ENCODE assay signal across 8 cellular contexts in genomic region chr19:49869484-49870308, GRCh38. TPM values are rescaled to one million over a fixed set of nuclear protein-coding genes. Genes with fewer than 3 reads are reported as not detected.
A peak's percentile ranks its signal among the peaks of the same experiment; 100 is the strongest.
DNase-seq lines count a peak whose midpoint lies in the region; ATAC-seq and TF ChIP-seq lines count a peak whose summit lies in the region.

No MANE protein-coding gene starts in this region.

- CTCF ChIA-PET in AG04449 (lab: Yijun Ruan, JAX) (interaction anchor here (0.8 to 1.5 kb wide), 2 partner anchors 17 to 189 kb away, joined by 3 read pairs; no protein-coding TSS in a partner anchor), mammary epithelial cell (lab: Charles Lee; ENCODE audit: low non-redundant PET) (no interaction called here)

- in situ Hi-C loops in mammary epithelial cell (cut with MboI; ENCODE audit: low sequenced_read_pairs in 2 of 2) = no loop called here

- H3K27me3 ChIP-seq in WERI-Rb-1 (ENCODE audit: insufficient read depth, low read depth, severe bottlenecking) (no peaks in the 10 kb centered on the region), mammary epithelial cell (ENCODE audit: insufficient read depth, low read length) (no peaks in the 10 kb centered on the region), iPS-20b (ENCODE audit: insufficient read depth, low read length) (no peaks in the 10 kb centered on the region), skeletal muscle tissue (ENCODE audit: control insufficient read depth in 3 of 3, insufficient read depth in 3 of 3, low read length in 3 of 3) (no peaks in the 10 kb centered on the region)

- intact Hi-C loops in mammary epithelial cell (cut with micrococcal nuclease) = loop anchor here (1.0 to 10.0 kb wide), 3 partner anchors 8 to 295 kb away; partner anchors contain the start of genes AKT1S1, AP2A1 and TBC1D17

- H3K4me2 ChIP-seq in mammary epithelial cell (ENCODE audit: insufficient read depth, low read depth, low read length) = peak overlapping the region; percentile 96

- no TSS peak for BruUV-seq in mammary epithelial cell (replicated peaks; lab: Mats Ljungman, UMichigan)

- H3K9me3 ChIP-seq in WERI-Rb-1 (ENCODE audit: severe bottlenecking) (no peaks in the 10 kb centered on the region), mammary epithelial cell (replicated peaks; ENCODE audit: insufficient read depth, low read length) (no peaks in the 10 kb centered on the region), iPS-20b (ENCODE audit: insufficient read depth, low read depth, low read length) (no peaks in the 10 kb centered on the region), skeletal muscle tissue (ENCODE audit: control insufficient read depth in 3 of 3, low read length in 3 of 3) (no peaks in the 10 kb centered on the region)

- H3K9ac ChIP-seq in mammary epithelial cell (ENCODE audit: insufficient read depth, low read length) (peak overlapping the region; percentile 41), iPS-20b (ENCODE audit: low read depth, low read length) (peak overlapping the region; percentile 73; the same call in 1 of the 2 replicates), skeletal muscle tissue (ENCODE audit: low read depth in 1 of 3, low read length in 3 of 3) (peak overlapping the region; percentile 52 to 89 (median 81))

- H3K79me2 ChIP-seq in mammary epithelial cell (ENCODE audit: insufficient read depth, low read length) = peaks cover 62% of the 10 kb centered on the region

- H2AFZ ChIP-seq in mammary epithelial cell (ENCODE audit: low read depth, low read length) = peak overlapping the region; percentile 71

- H3K4me3 ChIP-seq in AG04449 (ENCODE audit: low read depth, low read length) = peak overlapping the region; percentile 61
- H3K4me3 ChIP-seq in WERI-Rb-1 (ENCODE audit: low read depth, low read length) = peak overlapping the region; percentile 63
- H3K4me3 ChIP-seq in mammary epithelial cell (replicated peaks in 1 of 3; ENCODE audit: insufficient read depth in 1 of 3, low read depth in 2 of 3, low read length in 3 of 3) = peak overlapping the region; percentile 28 to 53 (median 48)
- H3K4me3 ChIP-seq in iPS-20b (ENCODE audit: low read length) = peak overlapping the region; percentile 67
- H3K4me3 ChIP-seq in skeletal muscle tissue (ENCODE audit: low read length in 3 of 3) = peak overlapping the region; percentile 71 to 82 (median 77)

- DNase-seq in AG04449 (ENCODE audit: low read depth, low spot score) (peak; percentile 99), NCI-H2196 treated with DMSO at 0.1 percent for 48 hours (lab: John Stamatoyannopoulos, UW; ENCODE audit: unreplicated experiment) (peak; percentile 99), WERI-Rb-1 (peak; percentile 97), mammary epithelial cell (peak; percentile 100)

- 2% methylated on average over 35 of the region's 67 CpGs for WGBS in mammary epithelial cell (ENCODE audit: low coverage, missing lambda C conversion rate)

- POLR2A ChIA-PET in AG04449 (lab: Yijun Ruan, JAX) = interaction anchor here (0.6 to 2.8 kb wide), 5 partner anchors 7 to 229 kb away, joined by 3 to 13 read pairs (median 4); partner anchors contain the start of gene AKT1S1

- TF ChIP-seq CTCF in AG04449 (IDR thresholded peaks at IDR 0.05; ENCODE audit: insufficient read depth, low read length, missing control alignments) (no peak), WERI-Rb-1 (IDR thresholded peaks at IDR 0.05; ENCODE audit: low read depth, low read length) (no peak), mammary epithelial cell (conservative IDR thresholded peaks at IDR 0.05 in 1 of 2, IDR thresholded peaks at IDR 0.05 in 1 of 2; ENCODE audit: extremely low read depth in 1 of 2, insufficient read depth in 1 of 2, low read depth in 1 of 2, low read length in 2 of 2) (no peak)

- H4K20me1 ChIP-seq in mammary epithelial cell (ENCODE audit: insufficient read depth, low read length) = no peaks in the 10 kb centered on the region

- dilution Hi-C loops in mammary epithelial cell (cut with HindIII; ENCODE audit: low sequenced_read_pairs) = loop anchor here (5.0 kb wide), 1 partner anchor 57 kb away; the partner anchor contains the start of gene FUZ

- H3K27ac ChIP-seq in WERI-Rb-1 (peak overlapping the region; percentile 82), mammary epithelial cell (ENCODE audit: insufficient read depth, low read depth, low read length) (peak overlapping the region; percentile 35), iPS-20b (ENCODE audit: low read length) (peak overlapping the region; percentile 16), skeletal muscle tissue (ENCODE audit: low read depth, low read length) (peak overlapping the region; percentile 96)

- ATAC-seq in GM18873 (IDR thresholded peaks at IDR 0.05; ENCODE audit: low FRiP score, unreplicated experiment) (peak; percentile 71), HG03135 (IDR thresholded peaks at IDR 0.05; ENCODE audit: unreplicated experiment) (peak; percentile 58)

- peaks cover 31% of the 10 kb centered on the region for H3K4me1 ChIP-seq in mammary epithelial cell (ENCODE audit: insufficient read depth, low read length)
- peaks cover 5% of the 10 kb centered on the region; the same call in 1 of the 2 replicates for H3K4me1 ChIP-seq in iPS-20b (ENCODE audit: insufficient read depth, low read length)
- peaks cover 56 to 76% (median 66%) of the 10 kb centered on the region in 3 donors for H3K4me1 ChIP-seq in skeletal muscle tissue (ENCODE audit: control insufficient read depth in 3 of 3, insufficient read depth in 3 of 3, low read length in 3 of 3)

- peaks cover 16% of the 10 kb centered on the region for H3K36me3 ChIP-seq in WERI-Rb-1
- H3K36me3 ChIP-seq in mammary epithelial cell (ENCODE audit: insufficient read depth, low read length) = peaks cover 2% of the 10 kb centered on the region
- peaks cover 10% of the 10 kb centered on the region for H3K36me3 ChIP-seq in iPS-20b (ENCODE audit: insufficient read depth, low read depth, low read length)
- H3K36me3 ChIP-seq in skeletal muscle tissue (ENCODE audit: control insufficient read depth in 3 of 3, insufficient read depth in 3 of 3, low read length in 3 of 3) = peaks cover 13 to 20% (median 17%) of the 10 kb centered on the region in 3 donors

RNA-seq across cellular contexts. Expression of gene PNKP, which starts 2.3 kb away (rescaled TPM):
- total RNA-seq in mammary epithelial cell (10 to 100 TPM; 40.0 to 99.3 TPM), skeletal muscle tissue (17.2 TPM)
- polyA plus RNA-seq in mammary epithelial cell = 27.7 TPM
- 39.0 TPM for polyA minus RNA-seq in mammary epithelial cell

RNA-seq across cellular contexts. Expression of gene AKT1S1, which starts 7.5 kb away (rescaled TPM):
- total RNA-seq in mammary epithelial cell = 10 to 100 TPM; 12.3 to 68.3 TPM
- 57.0 TPM for polyA plus RNA-seq in mammary epithelial cell
- polyA minus RNA-seq in mammary epithelial cell = 35.2 TPM
- total RNA-seq in skeletal muscle tissue = 3.1 TPM

RNA-seq across cellular contexts. Expression of gene TBC1D17, which starts 7.8 kb away (rescaled TPM):
- total RNA-seq in mammary epithelial cell = 10 to 100 TPM; 13.0 to 32.0 TPM
- polyA plus RNA-seq in mammary epithelial cell = 23.1 TPM
- 31.2 TPM for polyA minus RNA-seq in mammary epithelial cell
- 7.3 TPM for total RNA-seq in skeletal muscle tissue

RNA-seq across cellular contexts. Expression of gene PTOV1, which starts 18.7 kb away (rescaled TPM):
- 10 to 100 TPM; 28.8 to 85.6 TPM for total RNA-seq in mammary epithelial cell
- 57.1 TPM for polyA plus RNA-seq in mammary epithelial cell
- polyA minus RNA-seq in mammary epithelial cell = 50.3 TPM
- 63.7 TPM for total RNA-seq in skeletal muscle tissue

RNA-seq across cellular contexts. Expression of gene IL4I1, which starts 27.0 kb away (rescaled TPM):
- total RNA-seq in mammary epithelial cell = not detected
- 0.12 TPM for polyA plus RNA-seq in mammary epithelial cell
- polyA minus RNA-seq in mammary epithelial cell = not detected
- 0.52 TPM for total RNA-seq in skeletal muscle tissue

Comparison
In these comparisons a context has a peak if more than half of its experiments do, and no peak if none do; other contexts are left out.
1. Peak in every context shown above with its lines: DNase-seq, ATAC-seq, H3K4me3 ChIP-seq and H3K27ac ChIP-seq.
2. H3K27ac ChIP-seq: peak in every context shown above with its lines; median percentile 96 in skeletal muscle tissue; 82 in WERI-Rb-1; 35 in mammary epithelial cell; 16 in iPS-20b.